In the genomic region with DNA sequence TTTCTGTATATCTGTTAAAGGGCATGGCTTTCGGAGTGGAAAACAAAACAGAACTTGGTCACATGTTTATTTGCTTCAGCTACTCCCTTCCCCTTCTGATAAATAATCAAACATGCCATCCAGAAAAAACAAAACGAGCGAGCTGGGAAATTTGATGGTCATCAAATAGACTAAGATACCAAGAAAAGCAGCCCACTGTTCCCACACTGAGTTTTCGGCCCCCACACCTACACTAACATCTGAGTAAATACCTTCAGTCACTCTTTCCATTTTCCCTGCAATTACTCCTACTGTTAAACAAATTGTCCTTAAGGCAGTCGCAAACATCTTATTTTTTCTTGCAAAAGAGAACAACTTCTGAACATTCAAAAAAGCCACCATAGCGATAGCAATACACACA, we compare ENCODE assay signal across 8 cellular contexts.
A peak's percentile ranks its signal among the peaks of the same experiment; 100 is the strongest.
DNase-seq lines count a peak whose midpoint lies in the region; ATAC-seq and TF ChIP-seq lines count a peak whose summit lies in the region.

No MANE protein-coding gene starts in this region.

- CTCF ChIA-PET in Calu3 (lab: Charles Lee) = no interaction called here
- CTCF ChIA-PET in T-cell (lab: Charles Lee) = interaction anchor here (0.5 to 1.2 kb wide), 5 partner anchors 27 to 312 kb away, joined by 3 to 4 read pairs (median 4); no protein-coding TSS in a partner anchor

- DNase-seq in Calu3 (no peak), T-cell (peak in 1 of 34 experiments; percentile 33), esophagus squamous epithelium (lab: John Stamatoyannopoulos, UW) (no peak), renal cortical epithelial cell (ENCODE audit: low read depth) (peak; percentile 38), NCI-H1436 treated with DMSO at 0.1 percent for 48 hours (lab: John Stamatoyannopoulos, UW) (no peak), HuH-7 (ENCODE audit: low spot score) (no peak)

- BruUV-seq in Calu3 (replicated peaks; lab: Mats Ljungman, UMichigan) = TSS peak; percentile 31

- H3K36me3 ChIP-seq in esophagus squamous epithelium = no peaks in the 10 kb centered on the region

- H3K9me3 ChIP-seq in esophagus squamous epithelium = no peaks in the 10 kb centered on the region

- H3K4me3 Mint-ChIP-seq in Calu3 (ENCODE audit: low read depth, unreplicated experiment) (peak overlapping the region; percentile 88), T-cell (peak overlapping the region; percentile 83 to 91 (median 91))

- H3K36me3 Mint-ChIP-seq in Calu3 (ENCODE audit: insufficient read depth, unreplicated experiment) = peaks cover 25% of the 10 kb centered on the region
- H3K36me3 Mint-ChIP-seq in T-cell = peaks cover 7% of the 10 kb centered on the region

- WGBS in esophagus squamous epithelium, 2 donors = 15 to 31% methylated on average over 6 of the region's 6 CpGs

- TF ChIP-seq CTCF in Calu3 (IDR thresholded peaks at IDR 0.05; ENCODE audit: unreplicated experiment) (no peak), esophagus squamous epithelium (IDR thresholded peaks at IDR 0.05) (no peak)

- H3K27me3 ChIP-seq in esophagus squamous epithelium = no peaks in the 10 kb centered on the region

- H3K27ac Mint-ChIP-seq in Calu3 (ENCODE audit: unreplicated experiment) (peak overlapping the region; percentile 89), T-cell (peak overlapping the region; percentile 97 to 99)

- ATAC-seq in T-cell (replicated peaks in 1 of 4) (no peak), GM18873 (IDR thresholded peaks at IDR 0.05; ENCODE audit: low FRiP score, unreplicated experiment) (no peak), HG03439 (IDR thresholded peaks at IDR 0.05; ENCODE audit: unreplicated experiment) (no peak)

- peak overlapping the region; percentile 76 to 94 (median 82) for H3K27ac ChIP-seq in esophagus squamous epithelium

- H3K27me3 Mint-ChIP-seq in Calu3 (ENCODE audit: unreplicated experiment) (no peaks in the 10 kb centered on the region), T-cell (no peaks in the 10 kb centered on the region)

- peaks cover 50% of the 10 kb centered on the region for H3K4me1 Mint-ChIP-seq in Calu3 (ENCODE audit: low read depth, unreplicated experiment)
- peaks cover 76 to 92% (median 76%) of the 10 kb centered on the region in 3 donors for H3K4me1 Mint-ChIP-seq in T-cell

- peak overlapping the region; percentile 29 to 65 (median 52) for H3K4me3 ChIP-seq in esophagus squamous epithelium

- H3K4me1 ChIP-seq in esophagus squamous epithelium = peaks cover 12 to 89% (median 20%) of the 10 kb centered on the region in 3 donors

- POLR2A ChIA-PET in T-cell (lab: Charles Lee) = interaction anchor here (0.7 to 1.5 kb wide), 6 partner anchors 10 to 140 kb away, joined by 3 to 5 read pairs (median 4); no protein-coding TSS in a partner anchor

- intact Hi-C loops in Calu3 (cut with micrococcal nuclease; ENCODE audit: unreplicated experiment) = loop anchor here (2.0 kb wide), 1 partner anchor 66 kb away; no protein-coding TSS in a partner anchor
- intact Hi-C loops in esophagus squamous epithelium (cut with DNase I) = no loop called here

- H3K9me3 Mint-ChIP-seq in Calu3 (ENCODE audit: low read depth, unreplicated experiment) (no peaks in the 10 kb centered on the region), T-cell (no peaks in the 10 kb centered on the region)

- no peak for TF ChIP-seq POLR2A in esophagus squamous epithelium (IDR thresholded peaks at IDR 0.05)
